In genomic region chr2:66443977-66444855, GRCh38 we compare ENCODE assay signal across 10 cellular contexts. TPM values are rescaled to one million over a fixed set of nuclear protein-coding genes. Genes with fewer than 3 reads are reported as not detected.
DNase-seq lines count a peak whose midpoint lies in the region; ATAC-seq and TF ChIP-seq lines count a peak whose summit lies in the region.
"Had no signal": no experiment of that assay in that cellular context is flagged by ENCODE, and none has a peak within 500 bp of the region (broad histone marks: within the 10 kb centered on the region; RNA-seq: fewer than 3 reads in every experiment).

No MANE protein-coding gene starts in this region.

- peaks cover 45% of the 10 kb centered on the region for H3K4me1 ChIP-seq in adipocyte (ENCODE audit: control insufficient read depth, insufficient read depth, low read length)
- no peaks in the 10 kb centered on the region for H3K4me1 ChIP-seq in right cardiac atrium (ENCODE audit: control insufficient read depth, insufficient read depth, low read length)
- no peaks in the 10 kb centered on the region for H3K4me1 ChIP-seq in prostate gland (replicated peaks)
- H3K4me1 ChIP-seq: BLaER1 treated with 17β-estradiol and CSF1 and Interleukin-3, amounts not matched to agents 10 nM and 100 nM had no signal

- DNase-seq in BJ (ENCODE audit: low read depth) (no peak), adipocyte (ENCODE audit: low read depth) (no peak), right cardiac atrium (peak in 1 of 3 donors; percentile 53), prostate gland (ENCODE audit: low spot score) (no peak), HPDE6-E6E7 (ENCODE audit: extremely low spot score) (no peak)
- DNase-seq in activated CD4-positive, alpha-beta T cell treated with anti-CD3 and anti-CD28 coated beads for 1 hour: no peak
- DNase-seq: activated CD4-positive, CD25-positive, alpha-beta regulatory T cell treated with anti-CD3 and anti-CD28 coated beads, Interleukin-2, amount 50 U/mL, for 72 hours had no signal

- no peak for TF ChIP-seq CTCF in BJ (IDR thresholded peaks at IDR 0.05; ENCODE audit: insufficient read depth, low read depth, low read length)
- no peak for TF ChIP-seq CTCF in prostate gland (IDR thresholded peaks at IDR 0.05)

- intact Hi-C loops in right cardiac atrium (cut with DNase I) (no loop called here), prostate gland (cut with DNase I) (loop anchor here (2.0 to 10.0 kb wide), 2 partner anchors 251 to 1591 kb away; no protein-coding TSS in a partner anchor)

- WGBS in right cardiac atrium: 58% methylated on average over 32 of the region's 32 CpGs
- WGBS in prostate gland: 24% methylated on average over 32 of the region's 32 CpGs

- H3K27ac ChIP-seq in right cardiac atrium (ENCODE audit: low read length) (peak overlapping the region; percentile 6), prostate gland (peak overlapping the region; percentile 85 to 87)
- H3K27ac ChIP-seq: BLaER1 treated with 17β-estradiol and CSF1 and Interleukin-3, amounts not matched to agents 10 nM and 100 nM had no signal

- H3K36me3 ChIP-seq in BJ (ENCODE audit: control insufficient read depth, insufficient read depth, low read length) (peaks cover 25% of the 10 kb centered on the region), adipocyte (ENCODE audit: control insufficient read depth, insufficient read depth, low read length, severe bottlenecking) (no peaks in the 10 kb centered on the region), prostate gland (no peaks in the 10 kb centered on the region)
- H3K36me3 ChIP-seq: BLaER1 treated with 17β-estradiol and CSF1 and Interleukin-3, amounts not matched to agents 10 nM and 100 nM had no signal

- CTCF ChIA-PET in BJ (lab: Yijun Ruan, JAX): interaction anchor here (0.5 to 1.7 kb wide), 9 partner anchors 8 to 1207 kb away, joined by 3 to 4 read pairs (median 3); no protein-coding TSS in a partner anchor

- ATAC-seq in right cardiac atrium (no peak), HG03139 (IDR thresholded peaks at IDR 0.05; ENCODE audit: unreplicated experiment) (no peak), HG03025 (IDR thresholded peaks at IDR 0.05; ENCODE audit: low FRiP score, unreplicated experiment) (no peak)

- H3K4me3 ChIP-seq in BJ (ENCODE audit: low read depth, low read length) (peak overlapping the region; percentile 50), adipocyte (ENCODE audit: low read length) (peak overlapping the region; percentile 79), right cardiac atrium (ENCODE audit: low read length) (peak overlapping the region; percentile 13), prostate gland (peak overlapping the region; percentile 31)
- H3K4me3 ChIP-seq: BLaER1 treated with 17β-estradiol and CSF1 and Interleukin-3, amounts not matched to agents 10 nM and 100 nM had no signal

- H3K27me3 ChIP-seq in BJ (ENCODE audit: control insufficient read depth, insufficient read depth, low read length) (no peaks in the 10 kb centered on the region), adipocyte (replicated peaks; ENCODE audit: control insufficient read depth, insufficient read depth, low read length) (no peaks in the 10 kb centered on the region), right cardiac atrium (ENCODE audit: control insufficient read depth, insufficient read depth) (no peaks in the 10 kb centered on the region), prostate gland (replicated peaks; ENCODE audit: insufficient read depth) (peaks cover 4% of the 10 kb centered on the region)

- POLR2A ChIA-PET in BJ (lab: Charles Lee): no interaction called here

- no peaks in the 10 kb centered on the region for H3K9me3 ChIP-seq in adipocyte (ENCODE audit: control insufficient read depth, low read length)
- no peaks in the 10 kb centered on the region for H3K9me3 ChIP-seq in right cardiac atrium (ENCODE audit: control insufficient read depth, low read length)
- no peaks in the 10 kb centered on the region for H3K9me3 ChIP-seq in prostate gland

- no peak for TF ChIP-seq POLR2A in prostate gland (IDR thresholded peaks at IDR 0.05)

- H3K9ac ChIP-seq in adipocyte (ENCODE audit: low read length): peak overlapping the region; percentile 97
- H3K9ac ChIP-seq: BLaER1 treated with 17β-estradiol and CSF1 and Interleukin-3, amounts not matched to agents 10 nM and 100 nM had no signal

RNA-seq across cellular contexts. Expression of gene MEIS1, which starts 9.3 kb away (rescaled TPM):
- 57.4 and 65.7 TPM in 2 replicates for polyA plus RNA-seq in BJ (2011; rRNA removed)
- polyA minus RNA-seq in BJ (2011; rRNA and poly(A)+ RNA removed): 251 and 301 TPM in 2 replicates
- total RNA-seq in right cardiac atrium: 10 to 100 TPM; 20.4 to 41.2 (median 33.6) TPM
- 16.9 TPM for polyA plus RNA-seq in right cardiac atrium
- total RNA-seq in prostate gland: 10 to 100 TPM; 15.4 to 23.7 TPM

Comparison
In these comparisons a context has a peak if more than half of its experiments do, and no peak if none do; other contexts are left out.
1. H3K4me3 ChIP-seq: peak in every context shown above with its lines; median percentile 79 in adipocyte; 50 in BJ; 31 in prostate gland; 13 in right cardiac atrium.